In the genomic region with DNA sequence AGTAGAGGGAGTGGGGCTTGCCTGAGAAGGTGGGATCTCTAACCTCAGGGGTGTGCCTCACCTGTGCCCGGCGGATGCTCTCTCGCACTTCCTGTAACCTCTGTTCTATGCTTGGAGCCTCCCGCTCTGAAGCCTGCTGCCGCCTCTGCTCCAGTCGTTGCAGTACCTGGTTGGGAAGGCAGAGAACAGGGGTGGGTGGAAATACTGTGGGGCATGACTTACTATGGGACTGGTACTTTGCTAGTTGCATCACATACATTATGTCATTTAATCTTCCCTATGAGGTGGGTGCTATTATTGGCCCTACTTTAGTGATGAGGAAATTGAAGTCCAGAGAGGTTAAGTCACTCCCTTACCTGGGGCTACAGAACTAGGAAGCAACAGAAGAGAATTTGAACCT, we compare ENCODE assay signal across 17 cellular contexts.
"Had no signal": no experiment of that assay in that cellular context is flagged by ENCODE, and none has a peak within 500 bp of the region (broad histone marks: within the 10 kb centered on the region; RNA-seq: fewer than 3 reads in every experiment).

No MANE protein-coding gene starts in this region.

- H3K27ac ChIP-seq: brain microvascular endothelial cell, lower lobe of right lung, neutrophil, pancreas, WERI-Rb-1 had no signal

- H3K4me1 ChIP-seq: pancreas had no signal

- H3K4me3 Mint-ChIP-seq: activated naive CD4-positive, alpha-beta T cell treated with anti-CD3 and anti-CD28 coated beads for 36 hours; natural killer cell had no signal

- H3K9me3 ChIP-seq: lower lobe of right lung, neutrophil, pancreas had no signal

- DNase-seq: activated CD4-positive, alpha-beta T cell treated with anti-CD3 and anti-CD28 coated beads for 1 hour; activated CD4-positive, alpha-beta T cell treated with anti-CD3 and anti-CD28 coated beads, Interleukin-2, amount 50 U/mL, for 48 hours; activated naive CD4-positive, alpha-beta T cell treated with anti-CD3 and anti-CD28 coated beads for 36 hours; aorta; brain microvascular endothelial cell; effector CD4-positive, alpha-beta T cell; hippocampal formation; islet precursor cell; lower lobe of right lung; natural killer cell; pancreas; stimulated activated CD4-positive, alpha-beta T cell treated with anti-CD3 and anti-CD28 coated beads, Interleukin-4, amount 100 ng/mL, for 1 hour; SW 1271; WERI-Rb-1 had no signal

- H3K27ac Mint-ChIP-seq: activated naive CD4-positive, alpha-beta T cell treated with anti-CD3 and anti-CD28 coated beads for 36 hours; natural killer cell had no signal

- H3K9me3 Mint-ChIP-seq: activated naive CD4-positive, alpha-beta T cell treated with anti-CD3 and anti-CD28 coated beads for 36 hours; natural killer cell had no signal

- ATAC-seq: lower lobe of right lung, natural killer cell, pancreas, sciatic nerve had no signal

- H3K4me3 ChIP-seq: lower lobe of right lung, pancreas, smooth muscle cell had no signal

- H3K36me3 ChIP-seq: pancreas, WERI-Rb-1 had no signal
